In the genomic region with DNA sequence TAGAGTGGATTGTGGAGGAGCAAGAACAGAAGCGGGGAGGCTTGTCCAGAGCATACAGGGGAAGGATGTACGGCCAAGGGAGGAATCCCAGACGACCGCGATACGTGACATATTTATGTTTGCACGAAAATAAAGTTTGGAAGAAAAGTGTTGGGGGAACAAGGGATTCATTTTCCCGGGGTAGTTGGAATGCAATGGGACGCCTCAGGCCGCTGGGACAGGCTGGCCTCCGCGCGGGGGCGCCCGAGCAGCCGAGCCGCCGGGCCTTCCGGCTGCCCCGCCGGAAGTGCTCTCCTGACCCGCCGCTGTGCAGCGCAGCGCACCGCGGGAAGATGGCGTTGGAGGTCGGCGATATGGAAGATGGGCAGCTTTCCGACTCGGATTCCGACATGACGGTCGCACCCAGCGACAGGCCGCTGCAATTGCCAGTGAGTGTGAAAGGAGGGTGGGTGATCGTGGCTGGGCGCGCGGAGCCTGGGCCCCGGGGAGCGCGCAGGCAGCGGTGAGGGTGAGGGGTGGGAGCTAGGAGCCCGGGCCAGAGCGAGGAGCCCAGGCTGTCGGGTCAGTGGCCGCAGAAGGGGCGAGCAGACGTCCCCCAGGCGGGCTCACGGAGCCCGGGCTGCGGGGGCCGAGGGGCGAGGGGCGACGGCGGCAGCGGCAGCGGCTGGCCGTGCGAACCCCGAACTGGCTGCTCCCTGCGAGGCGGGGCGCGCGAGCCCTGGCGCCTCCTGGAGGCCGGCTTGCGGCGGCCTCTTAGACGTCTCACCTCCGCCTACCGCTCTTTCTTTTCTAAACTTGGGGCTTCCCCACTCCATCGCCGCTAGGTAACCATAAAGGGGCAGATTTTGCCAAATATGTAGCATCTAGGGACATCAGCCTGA, we compare ENCODE assay signal across 8 cellular contexts. TPM values are rescaled to one million over a fixed set of nuclear protein-coding genes. Genes with fewer than 3 reads are reported as not detected.
DNase-seq lines count a peak whose midpoint lies in the region; ATAC-seq and TF ChIP-seq lines count a peak whose summit lies in the region.

A gene with protein sequence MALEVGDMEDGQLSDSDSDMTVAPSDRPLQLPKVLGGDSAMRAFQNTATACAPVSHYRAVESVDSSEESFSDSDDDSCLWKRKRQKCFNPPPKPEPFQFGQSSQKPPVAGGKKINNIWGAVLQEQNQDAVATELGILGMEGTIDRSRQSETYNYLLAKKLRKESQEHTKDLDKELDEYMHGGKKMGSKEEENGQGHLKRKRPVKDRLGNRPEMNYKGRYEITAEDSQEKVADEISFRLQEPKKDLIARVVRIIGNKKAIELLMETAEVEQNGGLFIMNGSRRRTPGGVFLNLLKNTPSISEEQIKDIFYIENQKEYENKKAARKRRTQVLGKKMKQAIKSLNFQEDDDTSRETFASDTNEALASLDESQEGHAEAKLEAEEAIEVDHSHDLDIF (plus strand): TSS at position 317 of the 881 bp plus-strand sequence. CDS start 16 bp downstream, at position 333.

- H2BK12ac ChIP-seq in neuronal stem cell (ENCODE audit: low read length) = peak within 1 kb of the TSS; percentile 84

- peak within 1 kb of the TSS; percentile 28 to 97 (median 94) for H3K27ac Mint-ChIP-seq in IgD-negative memory B cell

- peak within 1 kb of the TSS; percentile 97 for H4K91ac ChIP-seq in neuronal stem cell (ENCODE audit: low read depth, low read length, poor library complexity)

- H3K27me3 Mint-ChIP-seq in IgD-negative memory B cell = no peaks in the 10 kb centered on the region

- peak within 1 kb of the TSS; percentile 95 for H3K4ac ChIP-seq in neuronal stem cell (ENCODE audit: low read length)

- peak within 1 kb of the TSS; percentile 89 for H2BK15ac ChIP-seq in neuronal stem cell (ENCODE audit: low read length)

- H3K79me2 ChIP-seq in DND-41 (ENCODE audit: insufficient read depth, low read length) = peaks cover 49% of the 10 kb centered on the region

- H3K27ac ChIP-seq in DND-41 (ENCODE audit: low read length) (peak within 1 kb of the TSS; percentile 87), foreskin keratinocyte (peak within 1 kb of the TSS; percentile 60), neuronal stem cell (replicated peaks; ENCODE audit: low read length) (peak within 1 kb of the TSS; percentile 72), substantia nigra (ENCODE audit: low read depth, low read length, poor library complexity, severe bottlenecking) (peak within 1 kb of the TSS; percentile 62)

- peak; percentile 79 for TF ChIP-seq CTCF in DND-41 (IDR thresholded peaks at IDR 0.05; ENCODE audit: borderline replicate concordance, extremely low read depth, low read length, poor library complexity, severe bottlenecking)
- peak; percentile 89 for TF ChIP-seq CTCF in foreskin keratinocyte (conservative IDR thresholded peaks at IDR 0.05)

- peaks cover 4% of the 10 kb centered on the region for H4K20me1 ChIP-seq in DND-41 (ENCODE audit: insufficient read depth, low read length)

- peaks cover 9% of the 10 kb centered on the region for H3K79me1 ChIP-seq in neuronal stem cell (ENCODE audit: low read depth, low read length)

- H3K9me3 ChIP-seq in DND-41 (ENCODE audit: insufficient read depth, low read length, severe bottlenecking) (peaks cover 8% of the 10 kb centered on the region), neuronal stem cell (replicated peaks in 1 of 2; ENCODE audit: control insufficient read depth in 2 of 2, insufficient read depth in 1 of 2, low read depth in 1 of 2, low read length in 2 of 2) (no peaks in the 10 kb centered on the region)

- H3K36me3 ChIP-seq in DND-41 (ENCODE audit: insufficient read depth, low read length) = peaks cover 25% of the 10 kb centered on the region
- peaks cover 12 to 34% of the 10 kb centered on the region in 2 donors for H3K36me3 ChIP-seq in neuronal stem cell (replicated peaks in 1 of 2; ENCODE audit: control insufficient read depth in 2 of 2, insufficient read depth in 2 of 2, low read length in 2 of 2)

- peaks cover 4% of the 10 kb centered on the region for H3K36me3 Mint-ChIP-seq in IgD-negative memory B cell

- DNase-seq in DND-41 (peak; percentile 75), activated gamma-delta T cell (lab: John Stamatoyannopoulos, UW) (peak; percentile 56), foreskin keratinocyte (peak; percentile 54 to 71), neuronal stem cell (ENCODE audit: low spot score) (peak; percentile 65), substantia nigra (lab: John Stamatoyannopoulos, UW) (peak in 48 of 49 donors; percentile 7 to 87 (median 65))

- peak within 1 kb of the TSS; percentile 35 to 65; a peak in 3 of 4 replicates for H3K4me3 ChIP-seq in DND-41 (ENCODE audit: low read depth in 1 of 2, low read length in 2 of 2)
- H3K4me3 ChIP-seq in neuronal stem cell (ENCODE audit: low read length in 2 of 2) = peak within 1 kb of the TSS; percentile 82 to 98

- peaks cover 30% of the 10 kb centered on the region for H3K4me1 ChIP-seq in DND-41 (ENCODE audit: insufficient read depth, low read length)
- peaks cover 30% of the 10 kb centered on the region for H3K4me1 ChIP-seq in foreskin keratinocyte
- H3K4me1 ChIP-seq in neuronal stem cell (ENCODE audit: control insufficient read depth in 2 of 2, insufficient read depth in 1 of 2, low read depth in 1 of 2, low read length in 2 of 2) = peaks cover 5 to 7% of the 10 kb centered on the region in 2 donors

- H3K4me2 ChIP-seq in DND-41 (ENCODE audit: insufficient read depth, low read length) (peak within 1 kb of the TSS; percentile 66), neuronal stem cell (ENCODE audit: insufficient read depth, low read length, poor library complexity, severe bottlenecking) (peak within 1 kb of the TSS; percentile 95)

- H3K14ac ChIP-seq in neuronal stem cell (ENCODE audit: low read length) = peak within 1 kb of the TSS; percentile 100

- H3K9me3 Mint-ChIP-seq in IgD-negative memory B cell = peaks cover 0 to 2% (median 0%) of the 10 kb centered on the region in 3 donors

- WGBS in neuronal stem cell (ENCODE audit: extremely low coverage in 2 of 2, insufficient read length in 2 of 2, insufficient replicate concordance in 1 of 2), 2 donors = no CpG with 5 or more reads among the region's 79 CpGs

- peak within 1 kb of the TSS; percentile 100 for H3K18ac ChIP-seq in neuronal stem cell (ENCODE audit: low read length)

- H2BK5ac ChIP-seq in neuronal stem cell (ENCODE audit: low read length) = peak within 1 kb of the TSS; percentile 95

- peak within 1 kb of the TSS; percentile 97 for H3K23ac ChIP-seq in neuronal stem cell (ENCODE audit: low read depth, low read length, poor library complexity)

- peak within 1 kb of the TSS; percentile 88 to 99 (median 99) for H3K4me3 Mint-ChIP-seq in IgD-negative memory B cell

- peak within 1 kb of the TSS; percentile 90 for H2AK5ac ChIP-seq in neuronal stem cell (ENCODE audit: low read depth, low read length)

- no peak within 1 kb of the TSS for H2BK120ac ChIP-seq in neuronal stem cell (ENCODE audit: low read depth, low read length)

- H3K27me3 ChIP-seq in DND-41 (ENCODE audit: insufficient read depth, low read length, poor library complexity) = no peaks in the 10 kb centered on the region
- H3K27me3 ChIP-seq in foreskin keratinocyte = no peaks in the 10 kb centered on the region
- H3K27me3 ChIP-seq in neuronal stem cell (ENCODE audit: control insufficient read depth in 3 of 3, insufficient read depth in 3 of 3, low read depth in 1 of 3, low read length in 3 of 3) = no peaks in the 10 kb centered on the region

- peak within 1 kb of the TSS; percentile 87 for H3K9ac ChIP-seq in DND-41 (ENCODE audit: low read depth, low read length)
- H3K9ac ChIP-seq in neuronal stem cell (ENCODE audit: low read depth, low read length, poor library complexity) = peak within 1 kb of the TSS; percentile 100

- peak; percentile 90 for TF ChIP-seq POLR2A in Raji (IDR thresholded peaks at IDR 0.05; ENCODE audit: insufficient read depth, low read depth, low read length)

- H2AFZ ChIP-seq in DND-41 (ENCODE audit: low read depth, low read length) (peak within 1 kb of the TSS; percentile 100), neuronal stem cell (ENCODE audit: low read length) (peak within 1 kb of the TSS; percentile 97)

- H4K8ac ChIP-seq in neuronal stem cell (ENCODE audit: low read depth, low read length) = peak within 1 kb of the TSS; percentile 92

- peaks cover 13 to 23% (median 19%) of the 10 kb centered on the region in 3 donors for H3K4me1 Mint-ChIP-seq in IgD-negative memory B cell

- ATAC-seq in DND-41 (ENCODE audit: insufficient read depth, low read depth) = peak; percentile 94
- ATAC-seq in GM21529 (IDR thresholded peaks at IDR 0.05; ENCODE audit: unreplicated experiment) = peak; percentile 93
- peak; percentile 89 for ATAC-seq in foreskin keratinocyte

RNA-seq across cellular contexts. Expression of the gene that starts here (rescaled TPM):
- 97.1 TPM for polyA plus RNA-seq in IgD-negative memory B cell
- total RNA-seq in foreskin keratinocyte = 60.7 and 64.6 TPM in 2 replicates
- polyA plus RNA-seq in foreskin keratinocyte = 25.3 and 29.4 TPM in 2 replicates
- 26.4 TPM for polyA plus RNA-seq in neuronal stem cell (2013, experiment 1 of 2)
- 26.2 TPM for polyA plus RNA-seq in neuronal stem cell (2013, experiment 2 of 2)

Comparison
In these comparisons a context has a peak if more than half of its experiments do, and no peak if none do; other contexts are left out.
1. Peak in every context shown above with its lines: DNase-seq, ATAC-seq, H3K4me3 ChIP-seq and H3K27ac ChIP-seq.